Comparison of ENCODE assay signal across 29 cellular contexts in genomic region chr13:29816715-29817114, GRCh38.
"Had no signal": no experiment of that assay in that cellular context is flagged by ENCODE, and none has a peak within 500 bp of the region (broad histone marks: within the 10 kb centered on the region; RNA-seq: fewer than 3 reads in every experiment).

No MANE protein-coding gene starts in this region.

- H3K27ac Mint-ChIP-seq: activated naive CD4-positive, alpha-beta T cell treated with anti-CD3 and anti-CD28 coated beads for 36 hours; activated naive CD8-positive, alpha-beta T cell treated with anti-CD3 and anti-CD28 coated beads for 36 hours; memory B cell had no signal

- H3K36me3 ChIP-seq: adrenal gland, esophagus squamous epithelium, sigmoid colon, suprapubic skin, tibial artery, upper lobe of right lung had no signal

- H3K9ac ChIP-seq: parathyroid adenoma had no signal

- H3K9me3 Mint-ChIP-seq: neural crest cell had no signal

- ATAC-seq: body of pancreas, psoas muscle, upper lobe of right lung had no signal

- H3K4me3 Mint-ChIP-seq: activated naive CD4-positive, alpha-beta T cell treated with anti-CD3 and anti-CD28 coated beads for 36 hours; activated naive CD8-positive, alpha-beta T cell treated with anti-CD3 and anti-CD28 coated beads for 36 hours; neural crest cell had no signal

- H2AFZ ChIP-seq: parathyroid adenoma had no signal

- DNase-seq: activated CD4-positive, alpha-beta T cell treated with anti-CD3 and anti-CD28 coated beads for 48 hours; activated CD4-positive, alpha-beta T cell treated with anti-CD3 and anti-CD28 coated beads, Interleukin-2, amount 50 U/mL, for 48 hours; activated CD8-positive, alpha-beta memory T cell treated with anti-CD3 and anti-CD28 coated beads for 24 hours; activated effector memory CD4-positive, alpha-beta T cell treated with anti-CD3 and anti-CD28 coated beads, Interleukin-2, amount 50 U/mL, for 16 hours; activated naive CD4-positive, alpha-beta T cell treated with anti-CD3 and anti-CD28 coated beads for 36 hours; activated naive CD8-positive, alpha-beta T cell treated with anti-CD3 and anti-CD28 coated beads for 36 hours; adrenal gland; aorta; body of pancreas; dermis blood vessel endothelial cell; effector CD4-positive, alpha-beta T cell; esophagus squamous epithelium; glutamatergic neuron; kidney; occipital lobe; psoas muscle; sigmoid colon; small intestine; stimulated activated CD4-positive, alpha-beta T cell treated with anti-CD3 and anti-CD28 coated beads, Interleukin-4, amount 100 ng/mL, for 4 hours; stimulated activated CD8-positive, alpha-beta memory T cell treated with anti-CD3 and anti-CD28 coated beads, Interleukin-4, amount 100 ng/mL, for 48 hours; stimulated activated naive CD4-positive, alpha-beta T cell; T-helper 1 cell; tibial artery; upper lobe of right lung had no signal

- H3K79me2 ChIP-seq: parathyroid adenoma had no signal

- H3K27me3 ChIP-seq: adrenal gland, body of pancreas, esophagus squamous epithelium, sigmoid colon, suprapubic skin, tibial artery, upper lobe of right lung had no signal

- H3K9me3 ChIP-seq: adrenal gland, body of pancreas, esophagus squamous epithelium, sigmoid colon, suprapubic skin, tibial artery, upper lobe of right lung had no signal

- H3K27ac ChIP-seq: adrenal gland, epithelial cell of prostate, esophagus squamous epithelium, parathyroid adenoma, psoas muscle, sigmoid colon, suprapubic skin, tibial artery, upper lobe of right lung had no signal

- H3K4me3 ChIP-seq: adrenal gland, body of pancreas, esophagus squamous epithelium, sigmoid colon, suprapubic skin, tibial artery, upper lobe of right lung had no signal

- H3K27me3 Mint-ChIP-seq: activated naive CD8-positive, alpha-beta T cell treated with anti-CD3 and anti-CD28 coated beads for 36 hours; memory B cell had no signal
